15 cellular contexts compared by ENCODE assay signal in the genomic region with DNA sequence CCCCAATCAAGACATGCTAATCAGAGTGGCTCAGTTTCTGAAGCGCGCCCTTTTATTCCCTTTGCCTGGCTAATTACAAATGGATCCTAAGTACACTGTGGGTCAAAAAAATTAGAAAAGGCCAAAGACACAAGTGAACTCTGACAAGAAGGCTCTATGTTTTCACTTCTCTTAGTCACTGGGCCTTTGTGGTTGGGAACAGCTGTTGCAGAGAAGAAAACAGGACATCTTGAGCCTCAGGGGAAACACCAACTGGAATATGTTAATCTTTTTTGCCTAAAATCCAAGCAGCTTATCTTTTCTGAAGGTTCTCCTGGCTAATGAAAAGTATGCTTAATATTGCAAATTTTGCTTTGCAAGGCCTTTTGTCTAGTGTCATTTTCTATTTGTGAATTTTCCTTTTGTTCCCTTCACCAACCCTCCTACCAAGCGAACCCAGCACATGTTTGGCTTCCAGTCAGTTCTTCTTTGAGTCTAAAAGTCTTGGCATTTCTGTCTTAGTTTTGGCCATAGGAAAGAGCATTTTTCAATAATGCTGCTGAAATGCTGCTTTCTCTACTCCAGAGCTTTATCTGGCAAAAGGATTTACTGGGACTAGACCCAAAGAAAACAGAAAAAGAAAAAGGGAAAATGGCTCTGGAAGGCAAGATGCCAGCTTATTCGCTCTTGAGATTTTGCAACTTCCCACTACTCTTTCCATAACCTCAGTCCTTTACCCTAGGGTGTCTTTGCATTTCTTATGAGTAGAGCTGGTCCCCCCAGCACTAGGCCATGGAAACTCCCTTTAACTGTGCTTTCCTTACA.
DNase-seq lines count a peak whose midpoint lies in the region; ATAC-seq and TF ChIP-seq lines count a peak whose summit lies in the region.
"Had no signal": no experiment of that assay in that cellular context is flagged by ENCODE, and none has a peak within 500 bp of the region (broad histone marks: within the 10 kb centered on the region; RNA-seq: fewer than 3 reads in every experiment).

No MANE protein-coding gene starts in this region.

- H3K27me3 Mint-ChIP-seq in activated T-helper 1 cell treated with anti-CD3 and anti-CD28 coated beads, Interleukin-12 subunit alpha, Interleukin-12 subunit beta, Interleukin-2, Interleukin-4 antibody, amounts not matched to agents 30 ng/mL and 10 ng/mL and 1 ng/mL, durations not matched to agents 14 hours and 24 hours and 36 hours (ENCODE audit: insufficient read depth), result no peaks in the 10 kb centered on the region

- intact Hi-C loops in tibial artery (cut with DNase I; ENCODE audit: low total_unique reads), result no loop called here
- intact Hi-C loops in activated T-helper 1 cell treated with anti-CD3 and anti-CD28 coated beads, Interleukin-12 subunit alpha, Interleukin-12 subunit beta, Interleukin-2, Interleukin-4 antibody, amounts not matched to agents 30 ng/mL and 10 ng/mL and 1 ng/mL, durations not matched to agents 14 hours and 24 hours and 36 hours (cut with micrococcal nuclease), result no loop called here

- peaks cover 25% of the 10 kb centered on the region for H3K9me3 Mint-ChIP-seq in activated T-helper 1 cell treated with anti-CD3 and anti-CD28 coated beads, Interleukin-12 subunit alpha, Interleukin-12 subunit beta, Interleukin-2, Interleukin-4 antibody, amounts not matched to agents 30 ng/mL and 10 ng/mL and 1 ng/mL, durations not matched to agents 14 hours and 24 hours and 36 hours

- H3K4me1 Mint-ChIP-seq in activated T-helper 1 cell treated with anti-CD3 and anti-CD28 coated beads, Interleukin-12 subunit alpha, Interleukin-12 subunit beta, Interleukin-2, Interleukin-4 antibody, amounts not matched to agents 30 ng/mL and 10 ng/mL and 1 ng/mL, durations not matched to agents 14 hours and 24 hours and 36 hours (ENCODE audit: low read depth), result no peaks in the 10 kb centered on the region

- peak; percentile 16 for DNase-seq in NCI-H82 (lab: John Stamatoyannopoulos, UW)
- DNase-seq in NCI-H82 treated with DMSO at 0.1 percent for 48 hours (lab: John Stamatoyannopoulos, UW; ENCODE audit: unreplicated experiment), result no peak
- DNase-seq in fibroblast of lung (ENCODE audit: low read depth in 2 of 2), result peak; percentile 47 to 49
- DNase-seq in tibial artery, result peak in 1 of 2 donors; percentile 42
- no peak for DNase-seq in activated T-helper 1 cell treated with anti-CD3 and anti-CD28 coated beads, Interleukin-12 subunit alpha, Interleukin-12 subunit beta, Interleukin-2, Interleukin-4 antibody, amounts not matched to agents 30 ng/mL and 10 ng/mL and 1 ng/mL, durations not matched to agents 14 hours and 24 hours and 36 hours (ENCODE audit: low spot score)
- no peak for DNase-seq in NCI-H1105 treated with DMSO at 0.1 percent for 48 hours (lab: John Stamatoyannopoulos, UW)
- DNase-seq: activated CD4-positive, alpha-beta T cell treated with anti-CD3 and anti-CD28 coated beads for 1 hour; activated effector memory CD4-positive, alpha-beta T cell treated with anti-CD3 and anti-CD28 coated beads, Interleukin-2, amount 50 U/mL, for 16 hours; effector CD4-positive, alpha-beta T cell; EL; trophoblast cell had no signal

- no peaks in the 10 kb centered on the region for H4K20me1 ChIP-seq in fibroblast of lung (ENCODE audit: control insufficient read depth, extremely low read depth, insufficient read depth, low read length)

- H3K36me3 ChIP-seq in fibroblast of lung (ENCODE audit: control insufficient read depth, insufficient read depth, low read length), result no peaks in the 10 kb centered on the region
- no peaks in the 10 kb centered on the region for H3K36me3 ChIP-seq in muscle layer of duodenum (ENCODE audit: control insufficient read depth in 1 of 2, insufficient read depth in 2 of 2, low read length in 2 of 2)
- no peaks in the 10 kb centered on the region for H3K36me3 ChIP-seq in tibial artery

- ATAC-seq in HG02981 (IDR thresholded peaks at IDR 0.05; ENCODE audit: unreplicated experiment), result no peak
- ATAC-seq: A549, K562 had no signal

- H3K27me3 ChIP-seq in fibroblast of lung (ENCODE audit: control insufficient read depth, insufficient read depth, low read length) (no peaks in the 10 kb centered on the region), muscle layer of duodenum (ENCODE audit: low read depth, low read length) (no peaks in the 10 kb centered on the region), tibial artery (no peaks in the 10 kb centered on the region)

- H3K79me2 ChIP-seq in fibroblast of lung (ENCODE audit: control insufficient read depth, insufficient read depth, low read length), result no peaks in the 10 kb centered on the region

- H3K4me1 ChIP-seq in fibroblast of lung (ENCODE audit: control insufficient read depth, extremely low read depth, insufficient read depth, low read length) (no peaks in the 10 kb centered on the region), muscle layer of duodenum (ENCODE audit: control insufficient read depth in 1 of 2, insufficient read depth in 2 of 2, low read length in 2 of 2) (peaks cover 0 to 6% of the 10 kb centered on the region in 2 donors), tibial artery (peaks cover 0 to 26% (median 21%) of the 10 kb centered on the region in 4 donors)
- H3K4me1 ChIP-seq: A549 had no signal

- no peaks in the 10 kb centered on the region for H3K36me3 Mint-ChIP-seq in activated T-helper 1 cell treated with anti-CD3 and anti-CD28 coated beads, Interleukin-12 subunit alpha, Interleukin-12 subunit beta, Interleukin-2, Interleukin-4 antibody, amounts not matched to agents 30 ng/mL and 10 ng/mL and 1 ng/mL, durations not matched to agents 14 hours and 24 hours and 36 hours (ENCODE audit: low read depth)

- no peak overlapping the region for H2AFZ ChIP-seq in fibroblast of lung (ENCODE audit: low read length)

- H3K9me3 ChIP-seq in fibroblast of lung (ENCODE audit: control insufficient read depth, insufficient read depth, low read depth, low read length), result no peaks in the 10 kb centered on the region
- peaks cover 7 to 9% of the 10 kb centered on the region in 2 donors for H3K9me3 ChIP-seq in muscle layer of duodenum (ENCODE audit: control insufficient read depth in 1 of 2, low read length in 2 of 2)
- H3K9me3 ChIP-seq in tibial artery, result no peaks in the 10 kb centered on the region

- H3K4me2 ChIP-seq in fibroblast of lung (ENCODE audit: extremely low read depth, insufficient read depth, low read length), result no peak overlapping the region
- H3K4me2 ChIP-seq: A549 had no signal

- H3K27ac ChIP-seq in fibroblast of lung (ENCODE audit: insufficient read depth, low read length), result no peak overlapping the region
- peak overlapping the region; percentile 16 for H3K27ac ChIP-seq in muscle layer of duodenum (ENCODE audit: low read length)
- peak overlapping the region; percentile 44 to 45 for H3K27ac ChIP-seq in tibial artery
- H3K27ac ChIP-seq: A549 had no signal

- no peak overlapping the region for H3K4me3 Mint-ChIP-seq in activated T-helper 1 cell treated with anti-CD3 and anti-CD28 coated beads, Interleukin-12 subunit alpha, Interleukin-12 subunit beta, Interleukin-2, Interleukin-4 antibody, amounts not matched to agents 30 ng/mL and 10 ng/mL and 1 ng/mL, durations not matched to agents 14 hours and 24 hours and 36 hours

- H3K9ac ChIP-seq in fibroblast of lung (ENCODE audit: insufficient read depth, low read length), result no peak overlapping the region

- no peak for TF ChIP-seq CTCF in fibroblast of lung (conservative IDR thresholded peaks at IDR 0.05 in 1 of 2, IDR thresholded peaks at IDR 0.05 in 1 of 2; ENCODE audit: low read depth in 1 of 2, low read length in 2 of 2)
- no peak for TF ChIP-seq CTCF in tibial artery (IDR thresholded peaks at IDR 0.05)

- H3K4me3 ChIP-seq in fibroblast of lung (replicated peaks in 1 of 4; ENCODE audit: control extremely low read depth in 1 of 4, insufficient read depth in 1 of 4, low read depth in 3 of 4, low read length in 4 of 4), result no peak overlapping the region
- H3K4me3 ChIP-seq in muscle layer of duodenum (ENCODE audit: low read depth in 1 of 2, low read length in 2 of 2), result no peak overlapping the region
- H3K4me3 ChIP-seq in tibial artery, result no peak overlapping the region
- H3K4me3 ChIP-seq: A549, K562 had no signal

- H3K27ac Mint-ChIP-seq in activated T-helper 1 cell treated with anti-CD3 and anti-CD28 coated beads, Interleukin-12 subunit alpha, Interleukin-12 subunit beta, Interleukin-2, Interleukin-4 antibody, amounts not matched to agents 30 ng/mL and 10 ng/mL and 1 ng/mL, durations not matched to agents 14 hours and 24 hours and 36 hours, result no peak overlapping the region

Comparison
In these comparisons a context has a peak if more than half of its experiments do, and no peak if none do; other contexts are left out.
1. DNase-seq: peak in NCI-H82 (single experiment) and fibroblast of lung (2 of 2); none in NCI-H82 treated with DMSO at 0.1 percent for 48 hours (single experiment), activated T-helper 1 cell treated with anti-CD3 and anti-CD28 coated beads, Interleukin-12 subunit alpha, Interleukin-12 subunit beta, Interleukin-2, Interleukin-4 antibody, amounts not matched to agents 30 ng/mL and 10 ng/mL and 1 ng/mL, durations not matched to agents 14 hours and 24 hours and 36 hours (single experiment) and NCI-H1105 treated with DMSO at 0.1 percent for 48 hours (single experiment).